13 cellular contexts compared by ENCODE assay signal in genomic region chr2:189149981-189150380, GRCh38. TPM values are rescaled to one million over a fixed set of nuclear protein-coding genes. Genes with fewer than 3 reads are reported as not detected.
DNase-seq lines count a peak whose midpoint lies in the region; ATAC-seq, FAIRE-seq and TF ChIP-seq lines count a peak whose summit lies in the region.
"Had no signal": no experiment of that assay in that cellular context is flagged by ENCODE, and none has a peak within 500 bp of the region (broad histone marks: within the 10 kb centered on the region; RNA-seq: fewer than 3 reads in every experiment).

No MANE protein-coding gene starts in this region.

- H3K9me3 ChIP-seq in endothelial cell of umbilical vein (replicated peaks; ENCODE audit: control insufficient read depth, insufficient read depth, low read length) (no peaks in the 10 kb centered on the region), psoas muscle (no peaks in the 10 kb centered on the region)

- CTCF ChIA-PET in endothelial cell of umbilical vein (lab: Charles Lee) = interaction anchor here (1.0 to 2.5 kb wide), 3 partner anchors 8 to 138 kb away, joined by 4 to 12 read pairs (median 4); no protein-coding TSS in a partner anchor

- H3K4me1 ChIP-seq in endothelial cell of umbilical vein (ENCODE audit: control insufficient read depth, extremely low read depth, insufficient read depth, low read length) (no peaks in the 10 kb centered on the region), psoas muscle (no peaks in the 10 kb centered on the region)

- no peak overlapping the region for H3K9ac ChIP-seq in endothelial cell of umbilical vein (replicated peaks; ENCODE audit: extremely low read depth, insufficient read depth, low read length)

- H4K20me1 ChIP-seq in endothelial cell of umbilical vein (replicated peaks; ENCODE audit: control insufficient read depth, extremely low read depth, insufficient read depth, low read length) = peaks cover 5% of the 10 kb centered on the region

- ATAC-seq in psoas muscle = peak; percentile 87 to 98 (median 97)
- no peak for ATAC-seq in GM21390 (IDR thresholded peaks at IDR 0.05; ENCODE audit: unreplicated experiment)
- ATAC-seq: HCT116 had no signal

- dilution Hi-C loops in endothelial cell of umbilical vein (cut with MboI; ENCODE audit: extremely low pct_ligation_motif_present, low sequenced_read_pairs) = no loop called here

- peaks cover 11% of the 10 kb centered on the region for H3K79me2 ChIP-seq in endothelial cell of umbilical vein (ENCODE audit: control insufficient read depth, insufficient read depth, low read length)

- H3K36me3 ChIP-seq in endothelial cell of umbilical vein (ENCODE audit: control insufficient read depth in 2 of 2, extremely low read depth in 1 of 2, insufficient read depth in 2 of 2, low read length in 2 of 2) (no peaks in the 10 kb centered on the region), psoas muscle (ENCODE audit: insufficient read depth in 1 of 2, low read depth in 1 of 2) (no peaks in the 10 kb centered on the region)

- no peak overlapping the region for H3K4me2 ChIP-seq in endothelial cell of umbilical vein (ENCODE audit: insufficient read depth, low read length)

- DNase-seq in ELR (ENCODE audit: low read depth) (peak; percentile 73), NCI-H774 (lab: John Stamatoyannopoulos, UW) (peak; percentile 69), endothelial cell of umbilical vein (ENCODE audit: low read depth, low spot score) (peak; percentile 44), psoas muscle (no peak), NCI-H82 (lab: John Stamatoyannopoulos, UW) (no peak), iPS-NIHi7 (ENCODE audit: extremely low spot score) (no peak)
- DNase-seq: anterior cingulate cortex, Karpas-422, midbrain, NCI-H526 had no signal

- no peak for TF ChIP-seq POLR2A in endothelial cell of umbilical vein (IDR thresholded peaks at IDR 0.05; ENCODE audit: low read depth, low read length)

- no peak for TF ChIP-seq CTCF in endothelial cell of umbilical vein (IDR thresholded peaks at IDR 0.05; ENCODE audit: extremely low read depth in 1 of 2, insufficient read depth in 1 of 2, low read depth in 1 of 2, low read length in 2 of 2)
- no peak for TF ChIP-seq CTCF in psoas muscle (IDR thresholded peaks at IDR 0.05)

- no peak overlapping the region for H2AFZ ChIP-seq in endothelial cell of umbilical vein (ENCODE audit: low read depth, low read length)

- BruUV-seq in endothelial cell of umbilical vein (replicated peaks; lab: Mats Ljungman, UMichigan) = no TSS peak

- no peaks in the 10 kb centered on the region for H3K9me1 ChIP-seq in endothelial cell of umbilical vein (replicated peaks; ENCODE audit: control insufficient read depth, extremely low read depth, insufficient read depth, low read length)

- WGBS in psoas muscle, 3 donors = 4 to 11% (median 7%) methylated on average over 2 of the region's 2 CpGs

- no peak overlapping the region for H3K27ac ChIP-seq in endothelial cell of umbilical vein (ENCODE audit: insufficient read depth, low read depth, low read length)
- peak overlapping the region; percentile 62 for H3K27ac ChIP-seq in psoas muscle

- FAIRE-seq in endothelial cell of umbilical vein (lab: Jason Lieb, UNC) = no peak

- H3K4me3 ChIP-seq in endothelial cell of umbilical vein (replicated peaks in 1 of 3; ENCODE audit: insufficient read depth in 1 of 3, low read depth in 1 of 3, low read length in 3 of 3) (no peak overlapping the region), psoas muscle (no peak overlapping the region)
- H3K4me3 ChIP-seq: skin epidermis had no signal

- POLR2A ChIA-PET in endothelial cell of umbilical vein (lab: Charles Lee) = interaction anchor here (0.6 kb wide), 1 partner anchor 28 kb away, joined by 3 read pairs; no protein-coding TSS in a partner anchor

- intact Hi-C loops in endothelial cell of umbilical vein (cut with micrococcal nuclease) (no loop called here), psoas muscle (cut with DNase I) (no loop called here)

- H3K27me3 ChIP-seq in endothelial cell of umbilical vein (ENCODE audit: control insufficient read depth in 2 of 2, insufficient read depth in 2 of 2, low read length in 2 of 2) = no peaks in the 10 kb centered on the region
- no peaks in the 10 kb centered on the region for H3K27me3 ChIP-seq in psoas muscle (ENCODE audit: insufficient read depth in 3 of 3, low read length in 2 of 3)

TF ChIP-seq in endothelial cell of umbilical vein, 7 proteins besides CTCF, POLR2A, EP300 and RAD21:
- TF ChIP-seq MYC (IDR thresholded peaks at IDR 0.05; ENCODE audit: low read depth, low read length) (no peak), EZH2 (IDR thresholded peaks at IDR 0.05; ENCODE audit: borderline replicate concordance, low read depth, low read length, severe bottlenecking) (no peak), GATA2 (IDR thresholded peaks at IDR 0.05; ENCODE audit: insufficient read depth, insufficient read length, low read depth, low read length) (no peak), JUN (IDR thresholded peaks at IDR 0.05; ENCODE audit: borderline replicate concordance, insufficient read depth, insufficient read length, low read depth) (no peak), POLR2AphosphoS5 (IDR thresholded peaks at IDR 0.05; ENCODE audit: insufficient read depth, low read depth, low read length) (no peak)

RNA-seq across cellular contexts. Expression of gene COL5A2, which starts 29.6 kb away (rescaled TPM):
- total RNA-seq in endothelial cell of umbilical vein (123 and 138 TPM in 2 replicates), psoas muscle (10 to 100 TPM in 2 of 4 donors, 1 to 10 TPM in 2; 3.9 to 16.8 (median 8.9) TPM)
- polyA plus RNA-seq in endothelial cell of umbilical vein (40.6 and 47.4 TPM in 2 replicates), psoas muscle (1 to 10 TPM; 2.3 to 3.8 (median 2.4) TPM)
- 59.0 and 66.0 TPM in 2 replicates for polyA plus RNA-seq in endothelial cell of umbilical vein (2011; cell fraction: cytosol; rRNA removed)
- polyA plus RNA-seq in endothelial cell of umbilical vein (2011; cell fraction: nucleus; rRNA removed) = 139 and 148 TPM in 2 replicates
- 148 and 260 TPM in 2 replicates for polyA plus RNA-seq in endothelial cell of umbilical vein (2012)
- 126 and 150 TPM in 2 replicates for polyA minus RNA-seq in endothelial cell of umbilical vein
- polyA minus RNA-seq in endothelial cell of umbilical vein (2011; cell fraction: cytosol; rRNA and poly(A)+ RNA removed) = 0.61 TPM
- polyA minus RNA-seq in endothelial cell of umbilical vein (2011; cell fraction: nucleus; rRNA and poly(A)+ RNA removed) = 65.6 and 71.3 TPM in 2 replicates

Comparison
In these comparisons a context has a peak if more than half of its experiments do, and no peak if none do; other contexts are left out.
1. DNase-seq: peak in ELR (single experiment), NCI-H774 (single experiment) and endothelial cell of umbilical vein (single experiment); none in psoas muscle (0 of 2), NCI-H82 (single experiment) and iPS-NIHi7 (single experiment).